7 cellular contexts compared by ENCODE assay signal in the genomic region with DNA sequence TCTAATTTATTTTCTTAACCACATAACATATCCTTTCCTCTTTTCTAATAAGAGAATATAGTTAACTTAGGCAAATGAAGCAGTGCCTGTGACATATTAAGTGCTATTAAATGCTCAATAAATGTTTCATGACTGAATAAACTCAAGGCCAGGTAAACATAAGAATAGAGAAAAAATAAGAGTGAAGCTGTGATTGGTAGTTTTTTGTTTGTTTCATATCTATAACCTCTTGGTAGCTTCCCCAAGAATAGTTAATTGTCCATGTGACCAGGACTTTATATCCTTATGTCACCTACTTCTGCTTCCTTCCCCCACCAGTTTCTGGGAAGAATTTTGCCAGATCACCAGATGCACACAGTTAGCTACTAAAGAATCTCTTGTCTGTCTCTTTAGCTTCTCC.
"Had no signal": no experiment of that assay in that cellular context is flagged by ENCODE, and none has a peak within 500 bp of the region (broad histone marks: within the 10 kb centered on the region; RNA-seq: fewer than 3 reads in every experiment).

No MANE protein-coding gene starts in this region.

- H2AFZ ChIP-seq: GM23338 had no signal

- DNase-seq: H9, HCEC 1CT, HFFc6, IMR-90, KG1 had no signal

- H3K4me2 ChIP-seq: GM23338 had no signal

- H3K4me3 ChIP-seq: GM23338, K562 had no signal
